14 cellular contexts compared by ENCODE assay signal in genomic region chr22:49566141-49566541, GRCh38.
"Had no signal": no experiment of that assay in that cellular context is flagged by ENCODE, and none has a peak within 500 bp of the region (broad histone marks: within the 10 kb centered on the region; RNA-seq: fewer than 3 reads in every experiment).

No MANE protein-coding gene starts in this region.

- H3K9me3 ChIP-seq: lower lobe of right lung had no signal

- H3K4me1 Mint-ChIP-seq: mesothelial cell of epicardium, neural progenitor cell had no signal

- H3K9me3 Mint-ChIP-seq: activated T-helper 2 cell treated with anti-CD3 and anti-CD28 coated beads, Interferon-gamma antibody, Interleukin-2, Interleukin-4, amounts not matched to agents 10 μg/mL and 5 μg/mL and 100 μg/mL, durations not matched to agents 14 hours and 24 hours and 36 hours; mesothelial cell of epicardium; neural progenitor cell; type B pancreatic cell had no signal

- H3K4me1 ChIP-seq: lower lobe of right lung, neural progenitor cell had no signal

- H3K27ac Mint-ChIP-seq: activated T-helper 2 cell treated with anti-CD3 and anti-CD28 coated beads, Interferon-gamma antibody, Interleukin-2, Interleukin-4, amounts not matched to agents 10 μg/mL and 5 μg/mL and 100 μg/mL, durations not matched to agents 14 hours and 24 hours and 36 hours; mesothelial cell of epicardium; neural progenitor cell; stimulated activated naive CD8-positive, alpha-beta T cell treated with anti-CD3 and anti-CD28 coated beads, Interleukin-15, amount 100 ng/mL, for 72 hours; type B pancreatic cell had no signal

- H3K27ac ChIP-seq: cardiac muscle cell, hepatocyte, lower lobe of right lung, neural progenitor cell had no signal

- H3K27me3 Mint-ChIP-seq: stimulated activated naive CD8-positive, alpha-beta T cell treated with anti-CD3 and anti-CD28 coated beads, Interleukin-15, amount 100 ng/mL, for 72 hours; type B pancreatic cell had no signal

- H3K4me3 Mint-ChIP-seq: mesothelial cell of epicardium; neural progenitor cell; stimulated activated naive CD8-positive, alpha-beta T cell treated with anti-CD3 and anti-CD28 coated beads, Interleukin-15, amount 100 ng/mL, for 72 hours; type B pancreatic cell had no signal

- H3K27me3 ChIP-seq: cardiac muscle cell, hepatocyte, neural progenitor cell had no signal

- H2AFZ ChIP-seq: hepatocyte, neural progenitor cell had no signal

- H3K4me2 ChIP-seq: hepatocyte, neural progenitor cell, smooth muscle cell had no signal

- DNase-seq: activated CD4-positive, alpha-beta T cell treated with anti-CD3 and anti-CD28 coated beads, Interleukin-2, amount 50 U/mL, for 1 hour; activated CD8-positive, alpha-beta memory T cell treated with anti-CD3 and anti-CD28 coated beads for 24 hours; activated naive CD4-positive, alpha-beta T cell treated with anti-CD3 and anti-CD28 coated beads, Interleukin-2, amount 50 U/mL, for 16 hours; lower lobe of right lung; retina; stimulated activated naive CD8-positive, alpha-beta T cell treated with anti-CD3 and anti-CD28 coated beads, Interleukin-15, amount 100 ng/mL, for 72 hours had no signal

- H3K9ac ChIP-seq: neural progenitor cell had no signal

- H3K36me3 ChIP-seq: cardiac muscle cell, lower lobe of right lung, neural progenitor cell had no signal

- H3K4me3 ChIP-seq: cardiac muscle cell, hepatocyte, lower lobe of right lung, neural progenitor cell, smooth muscle cell had no signal

- H3K79me2 ChIP-seq: hepatocyte had no signal

- ATAC-seq: esophagus mucosa; lower lobe of right lung; stimulated activated naive CD8-positive, alpha-beta T cell treated with anti-CD3 and anti-CD28 coated beads, Interleukin-15, amount 100 ng/mL, for 72 hours had no signal

- H3K36me3 Mint-ChIP-seq: mesothelial cell of epicardium, neural progenitor cell, type B pancreatic cell had no signal
